In the genomic region with DNA sequence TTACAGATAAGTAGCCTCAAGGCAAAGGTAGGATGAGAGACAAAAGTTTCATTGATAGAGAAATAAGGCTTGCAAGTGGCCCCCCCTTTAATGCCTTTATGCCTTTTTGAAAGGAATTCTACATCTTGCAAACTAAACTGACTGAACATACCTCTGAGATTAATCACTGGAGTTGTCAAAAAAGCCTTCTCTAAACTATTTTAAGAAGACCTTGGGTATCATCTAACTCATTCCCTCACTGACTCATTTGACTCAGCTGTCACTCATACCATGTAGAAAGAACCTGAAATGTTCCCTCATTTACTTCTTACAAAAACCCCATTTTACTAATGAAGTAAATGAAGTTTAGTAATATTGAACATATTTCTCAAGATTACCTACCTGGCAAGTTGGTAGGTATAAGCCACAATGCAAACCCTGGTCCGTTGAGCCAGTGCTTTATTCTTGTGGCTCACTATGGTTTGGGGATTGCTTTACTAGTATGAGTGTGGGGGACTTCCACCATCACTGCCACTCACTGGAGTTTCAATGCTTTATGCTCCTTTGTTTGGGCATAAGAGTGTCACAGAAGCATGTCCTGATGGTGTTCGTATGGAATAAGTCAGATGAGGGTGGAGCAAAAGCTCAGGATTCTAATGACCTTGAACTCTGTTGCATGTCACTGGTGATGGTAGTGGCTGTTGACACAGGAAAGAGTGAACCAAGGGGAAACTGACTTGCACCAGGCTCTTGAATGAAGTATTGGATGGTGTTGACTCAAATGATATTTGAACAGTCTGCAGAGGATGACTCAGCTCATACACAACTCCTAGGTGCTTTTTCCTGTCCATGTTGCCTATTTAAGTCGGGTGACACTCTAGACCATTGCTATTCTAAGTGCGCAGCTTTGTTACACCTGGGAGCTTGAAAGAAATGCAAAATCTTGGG, we compare ENCODE assay signal across 8 cellular contexts.
DNase-seq lines count a peak whose midpoint lies in the region; ATAC-seq and TF ChIP-seq lines count a peak whose summit lies in the region.
"Had no signal": no experiment of that assay in that cellular context is flagged by ENCODE, and none has a peak within 500 bp of the region (broad histone marks: within the 10 kb centered on the region; RNA-seq: fewer than 3 reads in every experiment).

No MANE protein-coding gene starts in this region.

- DNase-seq in LHCN-M2 (ENCODE audit: low read depth) = peak; percentile 75
- peak; percentile 78 for DNase-seq in kidney tubule cell (ENCODE audit: low spot score)
- DNase-seq in progenitor cell of endocrine pancreas (ENCODE audit: low spot score, unreplicated experiment) = no peak
- no peak for DNase-seq in activated CD8-positive, alpha-beta memory T cell treated with anti-CD3 and anti-CD28 coated beads, Interleukin-2, amount 50 U/mL, for 4 hours
- DNase-seq in hepatic stellate cell (ENCODE audit: low spot score) = no peak

- ATAC-seq in GM18861 (IDR thresholded peaks at IDR 0.05; ENCODE audit: unreplicated experiment) (peak; percentile 69), GM21723 (IDR thresholded peaks at IDR 0.05; ENCODE audit: unreplicated experiment) (peak; percentile 81)
- ATAC-seq: K562 had no signal

- no peak for TF ChIP-seq CTCF in progenitor cell of endocrine pancreas (IDR thresholded peaks at IDR 0.05; ENCODE audit: unreplicated experiment)

- no peak overlapping the region for H3K27ac Mint-ChIP-seq in progenitor cell of endocrine pancreas

- no peak overlapping the region for H3K4me3 Mint-ChIP-seq in progenitor cell of endocrine pancreas (ENCODE audit: low read depth)

- no peaks in the 10 kb centered on the region for H3K27me3 Mint-ChIP-seq in progenitor cell of endocrine pancreas

- H3K4me1 Mint-ChIP-seq in progenitor cell of endocrine pancreas (ENCODE audit: low read depth) = no peaks in the 10 kb centered on the region

- H3K9me3 Mint-ChIP-seq in progenitor cell of endocrine pancreas (ENCODE audit: low read depth) = no peaks in the 10 kb centered on the region

- H3K36me3 Mint-ChIP-seq in progenitor cell of endocrine pancreas (ENCODE audit: insufficient read depth) = no peaks in the 10 kb centered on the region

Comparison
In these comparisons a context has a peak if more than half of its experiments do, and no peak if none do; other contexts are left out.
1. DNase-seq: peak in LHCN-M2 (single experiment) and kidney tubule cell (single experiment); none in progenitor cell of endocrine pancreas (single experiment), activated CD8-positive, alpha-beta memory T cell treated with anti-CD3 and anti-CD28 coated beads, Interleukin-2, amount 50 U/mL, for 4 hours (single experiment) and hepatic stellate cell (single experiment).